Comparison of ENCODE assay signal across 8 cellular contexts in genomic region chr11:62752994-62753735, GRCh38. TPM values are rescaled to one million over a fixed set of nuclear protein-coding genes. Genes with fewer than 3 reads are reported as not detected.
DNase-seq lines count a peak whose midpoint lies in the region; ATAC-seq and TF ChIP-seq lines count a peak whose summit lies in the region.

No MANE protein-coding gene starts in this region.

- no peaks in the 10 kb centered on the region for H3K9me3 Mint-ChIP-seq in Calu3 (ENCODE audit: low read depth, unreplicated experiment)
- no peaks in the 10 kb centered on the region for H3K9me3 Mint-ChIP-seq in effector memory CD8-positive, alpha-beta T cell

- H4K20me1 ChIP-seq in MM.1S (ENCODE audit: insufficient read depth, low read length) = no peaks in the 10 kb centered on the region

- TF ChIP-seq CTCF in Calu3 (IDR thresholded peaks at IDR 0.05; ENCODE audit: unreplicated experiment) (no peak), MM.1S (IDR thresholded peaks at IDR 0.05; ENCODE audit: low read length) (no peak)

- peaks cover 18% of the 10 kb centered on the region for H3K36me3 Mint-ChIP-seq in Calu3 (ENCODE audit: insufficient read depth, unreplicated experiment)
- H3K36me3 Mint-ChIP-seq in effector memory CD8-positive, alpha-beta T cell (ENCODE audit: insufficient read depth) = peaks cover 12% of the 10 kb centered on the region

- peak overlapping the region; percentile 53 for H2AK5ac ChIP-seq in neuronal stem cell (ENCODE audit: low read depth, low read length)

- no peak overlapping the region for H3K14ac ChIP-seq in neuronal stem cell (ENCODE audit: low read length)

- H3K79me2 ChIP-seq in MM.1S (ENCODE audit: low read length) = peaks cover 21% of the 10 kb centered on the region

- TSS peak; percentile 79 for BruUV-seq in Calu3 (replicated peaks; lab: Mats Ljungman, UMichigan)

- H3K4me3 ChIP-seq in MM.1S (ENCODE audit: low read length) = peak overlapping the region; percentile 82
- peak overlapping the region in 1 of 2 donors; percentile 76 for H3K4me3 ChIP-seq in neuronal stem cell (ENCODE audit: low read length in 2 of 2)

- H3K9me2 ChIP-seq in MM.1S (replicated peaks; ENCODE audit: insufficient read depth, low read length) = no peaks in the 10 kb centered on the region

- peak overlapping the region; percentile 93 for H3K27ac Mint-ChIP-seq in Calu3 (ENCODE audit: unreplicated experiment)
- peak overlapping the region; percentile 84 to 89 for H3K27ac Mint-ChIP-seq in effector memory CD8-positive, alpha-beta T cell

- H2BK5ac ChIP-seq in neuronal stem cell (ENCODE audit: low read length) = peak overlapping the region; percentile 11

- no peak overlapping the region for H2BK120ac ChIP-seq in neuronal stem cell (ENCODE audit: low read depth, low read length)

- H2BK12ac ChIP-seq in neuronal stem cell (ENCODE audit: low read length) = no peak overlapping the region

- H2AFZ ChIP-seq in MM.1S (ENCODE audit: low read length) = peak overlapping the region; percentile 86; the same call in 1 of the 2 replicates
- H2AFZ ChIP-seq in neuronal stem cell (ENCODE audit: low read length) = peak overlapping the region; percentile 92

- no peaks in the 10 kb centered on the region for H3K27me3 Mint-ChIP-seq in Calu3 (ENCODE audit: unreplicated experiment)
- no peaks in the 10 kb centered on the region for H3K27me3 Mint-ChIP-seq in effector memory CD8-positive, alpha-beta T cell

- no peak overlapping the region for H3K4ac ChIP-seq in neuronal stem cell (ENCODE audit: low read length)

- H3K9ac ChIP-seq in MM.1S (ENCODE audit: low read length) (peak overlapping the region; percentile 76; the same call in 1 of the 2 replicates), neuronal stem cell (ENCODE audit: low read depth, low read length, poor library complexity) (peak overlapping the region; percentile 24)

- DNase-seq in Calu3 (no peak), MM.1S (no peak), neuronal stem cell (ENCODE audit: low spot score) (no peak), anterior cingulate cortex (lab: John Stamatoyannopoulos, UW) (no peak), NOMO-1 (lab: John Stamatoyannopoulos, UW; ENCODE audit: unreplicated experiment in 2 of 2) (no peak), Kasumi-1 (lab: John Stamatoyannopoulos, UW) (no peak), 8988T (no peak)
- DNase-seq in effector memory CD8-positive, alpha-beta T cell = peak in 1 of 3 experiments; percentile 5

- H3K27ac ChIP-seq in MM.1S (ENCODE audit: low read length) = no peak overlapping the region
- peak overlapping the region; percentile 19 for H3K27ac ChIP-seq in neuronal stem cell (replicated peaks; ENCODE audit: low read length)

- no peak overlapping the region for H4K91ac ChIP-seq in neuronal stem cell (ENCODE audit: low read depth, low read length, poor library complexity)

- H3K18ac ChIP-seq in neuronal stem cell (ENCODE audit: low read length) = peak overlapping the region; percentile 67

- no peak overlapping the region for H2BK15ac ChIP-seq in neuronal stem cell (ENCODE audit: low read length)

- no peaks in the 10 kb centered on the region; the same call in 1 of the 2 replicates for H3F3A ChIP-seq in MM.1S (ENCODE audit: insufficient read depth, low read length)

- H3K36me3 ChIP-seq in MM.1S (replicated peaks; ENCODE audit: insufficient read depth, low read length) (no peaks in the 10 kb centered on the region), neuronal stem cell (replicated peaks in 1 of 2; ENCODE audit: control insufficient read depth in 2 of 2, insufficient read depth in 2 of 2, low read length in 2 of 2) (peaks cover 12 to 20% of the 10 kb centered on the region in 2 donors)

- H4K8ac ChIP-seq in neuronal stem cell (ENCODE audit: low read depth, low read length) = no peak overlapping the region

- H3K9me3 ChIP-seq in MM.1S (replicated peaks; ENCODE audit: insufficient read depth, low read length) (no peaks in the 10 kb centered on the region), neuronal stem cell (replicated peaks in 1 of 2; ENCODE audit: control insufficient read depth in 2 of 2, insufficient read depth in 1 of 2, low read depth in 1 of 2, low read length in 2 of 2) (no peaks in the 10 kb centered on the region)

- peaks cover 11% of the 10 kb centered on the region for H3K79me1 ChIP-seq in neuronal stem cell (ENCODE audit: low read depth, low read length)

- intact Hi-C loops in Calu3 (cut with micrococcal nuclease; ENCODE audit: unreplicated experiment) = no loop called here

- H3K4me1 ChIP-seq in MM.1S (ENCODE audit: low read length) (0 out of 2 replicates have a peak, but pooled peaks cover 3% of the 10 kb centered on the region), neuronal stem cell (ENCODE audit: control insufficient read depth in 2 of 2, insufficient read depth in 1 of 2, low read depth in 1 of 2, low read length in 2 of 2) (peaks cover 4 to 5% of the 10 kb centered on the region in 2 donors)

- H3K4me2 ChIP-seq in MM.1S (ENCODE audit: low read depth, low read length) = peak overlapping the region; percentile 79
- peak overlapping the region; percentile 49 for H3K4me2 ChIP-seq in neuronal stem cell (ENCODE audit: insufficient read depth, low read length, poor library complexity, severe bottlenecking)

- ATAC-seq in effector memory CD8-positive, alpha-beta T cell (replicated peaks) = no peak

- H3K4me1 Mint-ChIP-seq in Calu3 (ENCODE audit: low read depth, unreplicated experiment) = no peaks in the 10 kb centered on the region
- H3K4me1 Mint-ChIP-seq in effector memory CD8-positive, alpha-beta T cell (ENCODE audit: low read depth in 2 of 2) = peaks cover 5 to 15% of the 10 kb centered on the region in 2 donors

- CTCF ChIA-PET in Calu3 (lab: Charles Lee) = interaction anchor here (0.5 to 1.5 kb wide), 10 partner anchors 9 to 162 kb away, joined by 3 to 16 read pairs (median 3); partner anchors contain the start of genes HNRNPUL2, LBHD1, TAF6L and TMEM179B

- H3K4me3 Mint-ChIP-seq in Calu3 (ENCODE audit: low read depth, unreplicated experiment) = peak overlapping the region; percentile 92
- H3K4me3 Mint-ChIP-seq in effector memory CD8-positive, alpha-beta T cell = peak overlapping the region; percentile 88

- H3K27me3 ChIP-seq in MM.1S (replicated peaks; ENCODE audit: insufficient read depth, low read length) = no peaks in the 10 kb centered on the region
- H3K27me3 ChIP-seq in neuronal stem cell (ENCODE audit: control insufficient read depth in 3 of 3, insufficient read depth in 3 of 3, low read depth in 1 of 3, low read length in 3 of 3) = no peaks in the 10 kb centered on the region

- WGBS in neuronal stem cell (ENCODE audit: extremely low coverage in 2 of 2, insufficient read length in 2 of 2, insufficient replicate concordance in 1 of 2), 2 donors = no CpG with 5 or more reads among the region's 15 CpGs

- H3K23ac ChIP-seq in neuronal stem cell (ENCODE audit: low read depth, low read length, poor library complexity) = peak overlapping the region; percentile 44

RNA-seq across cellular contexts. Expression of gene ZBTB3, which starts 0.8 kb away (rescaled TPM):
- 9.7 and 10.6 TPM in 2 replicates for total RNA-seq in Calu3 (2022)
- polyA plus RNA-seq in neuronal stem cell (2013, experiment 1 of 2) = 12.1 TPM
- polyA plus RNA-seq in neuronal stem cell (2013, experiment 2 of 2) = 11.2 TPM

RNA-seq across cellular contexts. Expression of gene POLR2G, which starts 8.2 kb away (rescaled TPM):
- total RNA-seq in Calu3 (2022) = 83.4 and 86.9 TPM in 2 replicates
- 94.4 TPM for polyA plus RNA-seq in neuronal stem cell (2013, experiment 1 of 2)
- 93.6 TPM for polyA plus RNA-seq in neuronal stem cell (2013, experiment 2 of 2)

RNA-seq across cellular contexts. Expression of gene TAF6L, which starts 18.0 kb away (rescaled TPM):
- 26.0 and 28.9 TPM in 2 replicates for total RNA-seq in Calu3 (2022)
- 13.5 TPM for polyA plus RNA-seq in neuronal stem cell (2013, experiment 1 of 2)
- 15.0 TPM for polyA plus RNA-seq in neuronal stem cell (2013, experiment 2 of 2)

RNA-seq across cellular contexts. Expression of gene TTC9C, which starts 24.9 kb away (rescaled TPM):
- 35.5 and 36.7 TPM in 2 replicates for total RNA-seq in Calu3 (2022)
- polyA plus RNA-seq in neuronal stem cell (2013, experiment 1 of 2) = 69.5 TPM
- polyA plus RNA-seq in neuronal stem cell (2013, experiment 2 of 2) = 75.5 TPM

RNA-seq across cellular contexts. Expression of gene HNRNPUL2, which starts 25.9 kb away (rescaled TPM):
- 52.6 and 52.7 TPM in 2 replicates for total RNA-seq in Calu3 (2022)
- polyA plus RNA-seq in neuronal stem cell (2013, experiment 1 of 2) = 46.6 TPM
- polyA plus RNA-seq in neuronal stem cell (2013, experiment 2 of 2) = 45.8 TPM
